ENCODE assay signal across 15 cellular contexts in genomic region chrX:39582091-39582490, GRCh38.
DNase-seq lines count a peak whose midpoint lies in the region; ATAC-seq and TF ChIP-seq lines count a peak whose summit lies in the region.
"Had no signal": no experiment of that assay in that cellular context is flagged by ENCODE, and none has a peak within 500 bp of the region (broad histone marks: within the 10 kb centered on the region; RNA-seq: fewer than 3 reads in every experiment).

No MANE protein-coding gene starts in this region.

- H3K4me3 Mint-ChIP-seq in activated T-cell treated with anti-CD3 and anti-CD28 coated beads, Interleukin-2, amount 50 U/mL, for 4 hours = no peak overlapping the region
- H3K4me3 Mint-ChIP-seq: brain had no signal

- H3K27ac ChIP-seq in body of pancreas = peak overlapping the region in 2 of 4 donors; percentile 66 to 69
- H3K27ac ChIP-seq: SK-N-MC had no signal

- no peaks in the 10 kb centered on the region for H3K27me3 ChIP-seq in body of pancreas

- H3K27me3 Mint-ChIP-seq in activated T-cell treated with anti-CD3 and anti-CD28 coated beads, Interleukin-2, amount 50 U/mL, for 4 hours (ENCODE audit: low read depth) = no peaks in the 10 kb centered on the region

- peak; percentile 86 for ATAC-seq in body of pancreas
- no peak for ATAC-seq in activated T-cell treated with anti-CD3 and anti-CD28 coated beads, Interleukin-2, amount 50 U/mL, for 4 hours

- WGBS in body of pancreas, 2 donors = 19% methylated on average over 3 of the region's 3 CpGs; no CpG with 5 or more reads in 1 of the 2 donors

- DNase-seq in DMS53 (lab: John Stamatoyannopoulos, UW) = peak; percentile 46
- DNase-seq in DMS53 treated with DMSO at 0.1 percent for 48 hours (lab: John Stamatoyannopoulos, UW; ENCODE audit: unreplicated experiment) = no peak
- peak; percentile 38 for DNase-seq in NCI-H2107 treated with DMSO at 0.1 percent for 48 hours (lab: John Stamatoyannopoulos, UW; ENCODE audit: unreplicated experiment)
- peak; percentile 47 to 74 (median 70) for DNase-seq in body of pancreas
- DNase-seq in renal cortical epithelial cell (ENCODE audit: low read depth) = peak; percentile 61
- no peak for DNase-seq in activated T-cell treated with anti-CD3 and anti-CD28 coated beads, Interleukin-2, amount 50 U/mL, for 4 hours
- DNase-seq in globus pallidus (ENCODE audit: low spot score) = no peak
- DNase-seq in D341Med (ENCODE audit: low spot score) = no peak
- DNase-seq: activated CD4-positive, CD25-positive, alpha-beta regulatory T cell; activated gamma-delta T cell treated with Interleukin-2 at 50 U/mL for 16 hours; GOT3; NCI-H2171 treated with DMSO at 0.1 percent for 48 hours; stimulated activated naive CD4-positive, alpha-beta T cell treated with Interleukin-2 at 50 U/mL for 16 hours had no signal

- no peaks in the 10 kb centered on the region for H3K9me3 ChIP-seq in body of pancreas

- no peak overlapping the region for H3K4me3 ChIP-seq in body of pancreas
- H3K4me3 ChIP-seq: SK-N-MC had no signal

- no peaks in the 10 kb centered on the region for H3K36me3 Mint-ChIP-seq in activated T-cell treated with anti-CD3 and anti-CD28 coated beads, Interleukin-2, amount 50 U/mL, for 4 hours (ENCODE audit: insufficient read depth)
- H3K36me3 Mint-ChIP-seq: brain had no signal

- intact Hi-C loops in body of pancreas (cut with DNase I) = no loop called here

- H3K4me1 Mint-ChIP-seq in activated T-cell treated with anti-CD3 and anti-CD28 coated beads, Interleukin-2, amount 50 U/mL, for 4 hours (ENCODE audit: low read depth) = peaks cover 19% of the 10 kb centered on the region

- H3K4me1 ChIP-seq in body of pancreas = no peaks in the 10 kb centered on the region

- H3K36me3 ChIP-seq in body of pancreas (replicated peaks in 1 of 2; ENCODE audit: insufficient read depth in 1 of 2, low read depth in 2 of 2) = no peaks in the 10 kb centered on the region

- no peak for TF ChIP-seq CTCF in body of pancreas (IDR thresholded peaks at IDR 0.05)

- H3K9me3 Mint-ChIP-seq in activated T-cell treated with anti-CD3 and anti-CD28 coated beads, Interleukin-2, amount 50 U/mL, for 4 hours = no peaks in the 10 kb centered on the region
- H3K9me3 Mint-ChIP-seq: brain had no signal

- TF ChIP-seq POLR2A in body of pancreas (IDR thresholded peaks at IDR 0.05) = no peak

Comparison
In these comparisons a context has a peak if more than half of its experiments do, and no peak if none do; other contexts are left out.
1. DNase-seq: peak in DMS53 (single experiment), NCI-H2107 treated with DMSO at 0.1 percent for 48 hours (single experiment), body of pancreas (4 of 4) and renal cortical epithelial cell (single experiment); none in DMS53 treated with DMSO at 0.1 percent for 48 hours (single experiment), activated T-cell treated with anti-CD3 and anti-CD28 coated beads, Interleukin-2, amount 50 U/mL, for 4 hours (single experiment), globus pallidus (single experiment) and D341Med (single experiment).